ENCODE assay signal across 18 cellular contexts in genomic region chr4:184811484-184812180, GRCh38. TPM values are rescaled to one million over a fixed set of nuclear protein-coding genes. Genes with fewer than 3 reads are reported as not detected.
DNase-seq lines count a peak whose midpoint lies in the region; ATAC-seq, FAIRE-seq and TF ChIP-seq lines count a peak whose summit lies in the region.
"Had no signal": no experiment of that assay in that cellular context is flagged by ENCODE, and none has a peak within 500 bp of the region (broad histone marks: within the 10 kb centered on the region; RNA-seq: fewer than 3 reads in every experiment).

No MANE protein-coding gene starts in this region.

- no peak for TF ChIP-seq POLR2A in A549 (IDR thresholded peaks at IDR 0.05; ENCODE audit: low read length)

- no peak for DNase-seq in A549 (ENCODE audit: low read depth in 1 of 2, low spot score in 1 of 2)
- peak; percentile 96 for DNase-seq in NOMO-1 treated with DMSO at 0.1 percent for 48 hours (lab: John Stamatoyannopoulos, UW; ENCODE audit: unreplicated experiment)
- DNase-seq in dorsolateral prefrontal cortex, result no peak
- DNase-seq in omental fat pad (ENCODE audit: low spot score), result no peak
- no peak for DNase-seq in GM10266 (ENCODE audit: extremely low spot score)
- DNase-seq in germinal center (ENCODE audit: low spot score), result no peak
- DNase-seq in stimulated activated CD4-positive, alpha-beta T cell treated with anti-CD3 and anti-CD28 coated beads, Interleukin-1b, Interleukin-23, amount 100 ng/mL, for 48 hours, result no peak
- DNase-seq: activated CD4-positive, alpha-beta T cell treated with anti-CD3 and anti-CD28 coated beads for 1 hour; activated CD8-positive, alpha-beta memory T cell treated with anti-CD3 and anti-CD28 coated beads, Interleukin-2, amount 50 U/mL, for 48 hours; activated naive CD4-positive, alpha-beta T cell treated with anti-CD3 and anti-CD28 coated beads, Interleukin-2, amount 10 ng/mL, durations not matched to agents 7 days and 5 days; NCI-H1436 treated with DMSO at 0.1 percent for 48 hours; NCI-H446; stimulated activated CD4-positive, alpha-beta T cell treated with anti-CD3 and anti-CD28 coated beads, Interleukin-15, amount 100 ng/mL, for 24 hours; transverse colon had no signal

- H3K4me2 ChIP-seq in A549, result peak overlapping the region; percentile 75

- peaks cover 65% of the 10 kb centered on the region for H3K4me1 ChIP-seq in A549

- TF ChIP-seq EP300 in A549 (IDR thresholded peaks at IDR 0.05), result no peak

- CTCF ChIA-PET in A549 (lab: Yijun Ruan, JAX), result no interaction called here

- no peaks in the 10 kb centered on the region for H3K27me3 ChIP-seq in dorsolateral prefrontal cortex
- H3K27me3 ChIP-seq: gastroesophageal sphincter, transverse colon had no signal

- H3K4me3 ChIP-seq in A549 (no peak overlapping the region), dorsolateral prefrontal cortex (peak overlapping the region in 1 of 59 donors; percentile 13)
- H3K4me3 ChIP-seq: gastroesophageal sphincter, transverse colon had no signal

- ATAC-seq in A549, result no peak
- ATAC-seq in omental fat pad (ENCODE audit: low FRiP score), result peak; percentile 64
- ATAC-seq in GM18868 (IDR thresholded peaks at IDR 0.05; ENCODE audit: unreplicated experiment), result no peak
- ATAC-seq: gastroesophageal sphincter had no signal

- TF ChIP-seq CTCF in A549 (IDR thresholded peaks at IDR 0.05) (no peak), dorsolateral prefrontal cortex (IDR thresholded peaks at IDR 0.05 in 54 of 56, conservative IDR thresholded peaks at IDR 0.05 in 2 of 56; ENCODE audit: low read depth in 1 of 56, partially characterized antibody in 56 of 56) (no peak), omental fat pad (IDR thresholded peaks at IDR 0.05) (no peak), GM10266 (IDR thresholded peaks at IDR 0.05; ENCODE audit: control insufficient read depth, insufficient read depth, low read depth, missing control alignments) (no peak)

- no peak for TF ChIP-seq RAD21 in A549 (conservative IDR thresholded peaks at IDR 0.05 in 1 of 2, IDR thresholded peaks at IDR 0.05 in 1 of 2)

- 96% methylated on average over 8 of the region's 8 CpGs for WGBS in A549 (ENCODE audit: missing lambda C conversion rate)

- H3K9me3 ChIP-seq in A549, result no peaks in the 10 kb centered on the region
- H3K9me3 ChIP-seq: gastroesophageal sphincter, transverse colon had no signal

- intact Hi-C loops in dorsolateral prefrontal cortex (cut with DNase I), result loop anchor here in 1 of 2 donors (2.0 kb wide), 1 partner anchor 13 kb away; the partner anchor contains the start of gene ACSL1

- POLR2A ChIA-PET in A549 (lab: Yijun Ruan, JAX), result no interaction called here

- FAIRE-seq in A549 (lab: Jason Lieb, UNC), result no peak
- FAIRE-seq: D721Med, islet of Langerhans had no signal

- H3K27ac ChIP-seq in A549 (peak overlapping the region; percentile 72 to 83; a peak in 5 of 6 replicates), dorsolateral prefrontal cortex (peak overlapping the region in 44 of 59 donors; percentile 7 to 97 (median 80))

TF ChIP-seq in A549, 52 proteins besides CTCF, POLR2A, EP300 and RAD21:
- no peak for TF ChIP-seq EHMT2 (IDR thresholded peaks at IDR 0.05; ENCODE audit: low read depth)
- no peak for TF ChIP-seq GATA3 (IDR thresholded peaks at IDR 0.05; ENCODE audit: borderline replicate concordance)
- no peak for TF ChIP-seq NFE2L2 (conservative IDR thresholded peaks at IDR 0.05; ENCODE audit: low read length)
- TF ChIP-seq FOSL2 (IDR thresholded peaks at IDR 0.05), result no peak
- TF ChIP-seq FOSL2 (CRISPR knock-in tag; IDR thresholded peaks at IDR 0.05), result no peak
- TF ChIP-seq CHD4 (IDR thresholded peaks at IDR 0.05; ENCODE audit: borderline replicate concordance), result no peak

RNA-seq across cellular contexts. Expression of gene ACSL1, which starts 14.1 kb away (rescaled TPM):
- polyA plus RNA-seq in A549 (2011; rRNA removed), result 12.4 and 14.7 TPM in 2 replicates
- 4.3 and 4.8 TPM in 2 replicates for polyA plus RNA-seq in A549 (2012; cell fraction: cytosol; rRNA removed)
- polyA plus RNA-seq in A549 (2012; cell fraction: nucleus; rRNA removed), result 4.1 and 6.0 TPM in 2 replicates
- polyA plus RNA-seq in A549 (2017; fragmentation: RNase III; extraction: RNeasy Plus Mini Kit Qiagen cat#74134 plus additional on column Dnase treatment), result 9.4 to 10.7 TPM (median 10.0 TPM) in 3 replicates
- polyA minus RNA-seq in A549 (2011; rRNA and poly(A)+ RNA removed), result 16.0 and 18.6 TPM in 2 replicates
- 100 to 1,000 TPM in 4 of 120 experiments, 10 to 100 TPM in 116; 24.4 to 144 (median 53.4) TPM for total RNA-seq in dorsolateral prefrontal cortex
- total RNA-seq in omental fat pad, result 1,000 to 10,000 TPM in 2 of 4 donors, 100 to 1,000 TPM in 2; 577 to 1,142 (median 917) TPM
